In the genomic region with DNA sequence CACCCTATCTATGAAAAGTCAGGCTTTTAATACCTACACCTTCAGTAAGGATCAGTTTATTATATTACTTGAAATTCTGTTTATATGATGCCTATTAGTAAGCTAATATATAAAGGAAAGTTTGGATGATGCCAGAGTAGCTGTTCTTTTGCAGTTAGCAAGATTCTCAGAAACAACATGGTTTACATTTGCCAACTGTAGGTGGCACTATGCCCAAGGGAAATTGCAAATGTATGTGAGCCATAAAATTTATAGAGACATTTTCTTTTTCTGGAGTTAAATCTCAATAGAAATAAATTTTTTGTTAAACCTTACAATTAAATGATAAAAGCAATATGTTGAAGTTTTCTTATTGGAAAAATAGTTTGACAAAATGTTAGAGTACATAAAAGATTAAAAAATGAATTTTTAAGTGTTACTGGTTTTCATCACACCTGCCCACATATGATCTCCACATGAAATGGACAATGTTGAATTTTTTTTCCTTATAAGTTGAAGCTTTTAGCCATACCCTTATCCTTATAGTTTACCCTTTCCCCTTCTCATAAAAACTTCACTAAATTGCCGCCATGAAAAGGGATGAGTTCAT, we compare ENCODE assay signal across 8 cellular contexts. TPM values are rescaled to one million over a fixed set of nuclear protein-coding genes. Genes with fewer than 3 reads are reported as not detected.
A peak's percentile ranks its signal among the peaks of the same experiment; 100 is the strongest.
DNase-seq lines count a peak whose midpoint lies in the region; ATAC-seq and TF ChIP-seq lines count a peak whose summit lies in the region.

No MANE protein-coding gene starts in this region.

- H3K27ac ChIP-seq in GM23248, result no peak overlapping the region

- H3K9me3 ChIP-seq in GM23248 (ENCODE audit: low read depth), result no peaks in the 10 kb centered on the region

- no peak overlapping the region for H3K9ac ChIP-seq in GM23248

- DNase-seq in CD14-positive monocyte (ENCODE audit: low spot score) (no peak), GM23248 (peak; percentile 65), NCI-H345 treated with DMSO at 0.1 percent for 48 hours (lab: John Stamatoyannopoulos, UW; ENCODE audit: unreplicated experiment) (peak; percentile 33), glomerular visceral epithelial cell (ENCODE audit: extremely low spot score) (peak; percentile 55)
- DNase-seq in activated T-cell treated with anti-CD3 and anti-CD28 coated beads, Interleukin-2, amount 50 U/mL, for 4 hours, result peak; percentile 33
- peak; percentile 48 for DNase-seq in stimulated activated CD4-positive, alpha-beta T cell treated with anti-CD3 and anti-CD28 coated beads, Interleukin-15, amount 100 ng/mL, for 24 hours
- no peak for DNase-seq in activated T-helper 2 cell treated with anti-CD3 and anti-CD28 coated beads, Interferon-gamma antibody, Interleukin-2, Interleukin-4, amounts not matched to agents 10 μg/mL and 5 μg/mL and 100 μg/mL, durations not matched to agents 14 hours and 24 hours and 36 hours (ENCODE audit: low spot score)

- in situ Hi-C loops in GM23248 (cut with MboI), result loop anchor here (25.0 kb wide), 1 partner anchor 615 kb away; no protein-coding TSS in a partner anchor

- ATAC-seq in activated T-cell treated with anti-CD3 and anti-CD28 coated beads, Interleukin-2, amount 50 U/mL, for 4 hours, result no peak
- ATAC-seq in GM18519 (IDR thresholded peaks at IDR 0.05; ENCODE audit: low FRiP score, unreplicated experiment), result no peak

- 43 to 52% methylated on average over 1 of the region's 1 CpG for WGBS in GM23248 (ENCODE audit: low coverage in 1 of 2, low lambda C conversion rate in 2 of 2, missing lambda C conversion rate in 2 of 2), 2 experiments

- H3K9me2 ChIP-seq in GM23248 (ENCODE audit: insufficient read depth), result no peaks in the 10 kb centered on the region

- no peak overlapping the region for H3K4me3 ChIP-seq in GM23248

- no peaks in the 10 kb centered on the region for H4K20me1 ChIP-seq in GM23248 (ENCODE audit: insufficient read depth)

- H3K79me2 ChIP-seq in GM23248 (ENCODE audit: insufficient read depth), result no peaks in the 10 kb centered on the region

- peaks cover 0 to 4% (median 0%) of the 10 kb centered on the region in 3 donors for H3K27me3 Mint-ChIP-seq in CD14-positive monocyte (ENCODE audit: low read depth in 3 of 3)
- H3K27me3 Mint-ChIP-seq in activated T-cell treated with anti-CD3 and anti-CD28 coated beads, Interleukin-2, amount 50 U/mL, for 4 hours (ENCODE audit: low read depth), result no peaks in the 10 kb centered on the region
- peaks cover 16% of the 10 kb centered on the region for H3K27me3 Mint-ChIP-seq in activated T-helper 2 cell treated with anti-CD3 and anti-CD28 coated beads, Interferon-gamma antibody, Interleukin-2, Interleukin-4, amounts not matched to agents 10 μg/mL and 5 μg/mL and 100 μg/mL, durations not matched to agents 14 hours and 24 hours and 36 hours (ENCODE audit: low read depth)

- no peak overlapping the region for H3K4me3 Mint-ChIP-seq in CD14-positive monocyte
- H3K4me3 Mint-ChIP-seq in activated T-cell treated with anti-CD3 and anti-CD28 coated beads, Interleukin-2, amount 50 U/mL, for 4 hours, result no peak overlapping the region
- H3K4me3 Mint-ChIP-seq in activated T-helper 2 cell treated with anti-CD3 and anti-CD28 coated beads, Interferon-gamma antibody, Interleukin-2, Interleukin-4, amounts not matched to agents 10 μg/mL and 5 μg/mL and 100 μg/mL, durations not matched to agents 14 hours and 24 hours and 36 hours (ENCODE audit: low read depth), result no peak overlapping the region

- no peaks in the 10 kb centered on the region for H3K36me3 Mint-ChIP-seq in CD14-positive monocyte
- H3K36me3 Mint-ChIP-seq in activated T-cell treated with anti-CD3 and anti-CD28 coated beads, Interleukin-2, amount 50 U/mL, for 4 hours (ENCODE audit: insufficient read depth), result no peaks in the 10 kb centered on the region
- H3K36me3 Mint-ChIP-seq in activated T-helper 2 cell treated with anti-CD3 and anti-CD28 coated beads, Interferon-gamma antibody, Interleukin-2, Interleukin-4, amounts not matched to agents 10 μg/mL and 5 μg/mL and 100 μg/mL, durations not matched to agents 14 hours and 24 hours and 36 hours (ENCODE audit: low read depth), result no peaks in the 10 kb centered on the region

- H3K9me3 Mint-ChIP-seq in CD14-positive monocyte, result peaks cover 0 to 1% (median 0%) of the 10 kb centered on the region in 7 donors
- no peaks in the 10 kb centered on the region for H3K9me3 Mint-ChIP-seq in activated T-cell treated with anti-CD3 and anti-CD28 coated beads, Interleukin-2, amount 50 U/mL, for 4 hours
- no peaks in the 10 kb centered on the region for H3K9me3 Mint-ChIP-seq in activated T-helper 2 cell treated with anti-CD3 and anti-CD28 coated beads, Interferon-gamma antibody, Interleukin-2, Interleukin-4, amounts not matched to agents 10 μg/mL and 5 μg/mL and 100 μg/mL, durations not matched to agents 14 hours and 24 hours and 36 hours

- H3K4me1 Mint-ChIP-seq in CD14-positive monocyte, result no peaks in the 10 kb centered on the region
- H3K4me1 Mint-ChIP-seq in activated T-cell treated with anti-CD3 and anti-CD28 coated beads, Interleukin-2, amount 50 U/mL, for 4 hours (ENCODE audit: low read depth), result no peaks in the 10 kb centered on the region
- H3K4me1 Mint-ChIP-seq in activated T-helper 2 cell treated with anti-CD3 and anti-CD28 coated beads, Interferon-gamma antibody, Interleukin-2, Interleukin-4, amounts not matched to agents 10 μg/mL and 5 μg/mL and 100 μg/mL, durations not matched to agents 14 hours and 24 hours and 36 hours (ENCODE audit: low read depth), result no peaks in the 10 kb centered on the region

- H2AFZ ChIP-seq in GM23248, result no peak overlapping the region

- H3F3A ChIP-seq in GM23248 (ENCODE audit: insufficient read depth), result no peaks in the 10 kb centered on the region

- H3K27me3 ChIP-seq in GM23248 (replicated peaks; ENCODE audit: insufficient read depth), result no peaks in the 10 kb centered on the region

- H3K36me3 ChIP-seq in GM23248 (ENCODE audit: low read depth), result no peaks in the 10 kb centered on the region

- no peaks in the 10 kb centered on the region for H3K4me1 ChIP-seq in GM23248 (ENCODE audit: insufficient read depth)

- no peak overlapping the region for H3K4me2 ChIP-seq in GM23248 (ENCODE audit: unreplicated experiment)

- intact Hi-C loops in CD14-positive monocyte (cut with micrococcal nuclease), result loop anchor here in 1 of 2 donors (5.0 kb wide), 1 partner anchor 295 kb away; no protein-coding TSS in a partner anchor
- intact Hi-C loops in activated T-helper 2 cell treated with anti-CD3 and anti-CD28 coated beads, Interferon-gamma antibody, Interleukin-2, Interleukin-4, amounts not matched to agents 10 μg/mL and 5 μg/mL and 100 μg/mL, durations not matched to agents 14 hours and 24 hours and 36 hours (cut with micrococcal nuclease), result loop anchor here (1.0 to 10.0 kb wide), 3 partner anchors 53 to 626 kb away; partner anchors contain the start of gene BRDT

- no peak overlapping the region for H3K27ac Mint-ChIP-seq in CD14-positive monocyte
- no peak overlapping the region for H3K27ac Mint-ChIP-seq in activated T-helper 2 cell treated with anti-CD3 and anti-CD28 coated beads, Interferon-gamma antibody, Interleukin-2, Interleukin-4, amounts not matched to agents 10 μg/mL and 5 μg/mL and 100 μg/mL, durations not matched to agents 14 hours and 24 hours and 36 hours

- TF ChIP-seq CTCF in CD14-positive monocyte (IDR thresholded peaks at IDR 0.05), result peak; percentile 74

RNA-seq across cellular contexts. Expression of gene EPHX4, which starts 32.1 kb away (rescaled TPM):
- polyA plus RNA-seq in CD14-positive monocyte (not detected), GM23248 (2016; fragmentation: Nextera tagmentation; extraction: Ambion mirVana) (not detected in 2 replicates)
- not detected in 2 replicates for total RNA-seq in GM23248 (2014; rRNA removed; shearing (Covaris generic))
- total RNA-seq in activated T-cell treated with anti-CD3 and anti-CD28 coated beads, Interleukin-2, amount 50 U/mL, for 4 hours, result under 1 TPM; 0.25 to 0.50 (median 0.33) TPM
- total RNA-seq in activated T-helper 2 cell treated with anti-CD3 and anti-CD28 coated beads, Interferon-gamma antibody, Interleukin-2, Interleukin-4, amounts not matched to agents 10 μg/mL and 5 μg/mL and 100 μg/mL, durations not matched to agents 14 hours and 24 hours and 36 hours, result 2.3 TPM in 2 replicates

RNA-seq across cellular contexts. Expression of gene BRDT, which starts 48.5 kb away (rescaled TPM):
- not detected for polyA plus RNA-seq in CD14-positive monocyte
- total RNA-seq in GM23248 (2014; rRNA removed; shearing (Covaris generic)), result not detected in 2 replicates
- polyA plus RNA-seq in GM23248 (2016; fragmentation: Nextera tagmentation; extraction: Ambion mirVana), result not detected in 2 replicates
- not detected for total RNA-seq in activated T-cell treated with anti-CD3 and anti-CD28 coated beads, Interleukin-2, amount 50 U/mL, for 4 hours
- not detected in 2 replicates for total RNA-seq in activated T-helper 2 cell treated with anti-CD3 and anti-CD28 coated beads, Interferon-gamma antibody, Interleukin-2, Interleukin-4, amounts not matched to agents 10 μg/mL and 5 μg/mL and 100 μg/mL, durations not matched to agents 14 hours and 24 hours and 36 hours

Comparison
In these comparisons a context has a peak if more than half of its experiments do, and no peak if none do; other contexts are left out.
1. DNase-seq: peak in GM23248 (single experiment), NCI-H345 treated with DMSO at 0.1 percent for 48 hours (single experiment), activated T-cell treated with anti-CD3 and anti-CD28 coated beads, Interleukin-2, amount 50 U/mL, for 4 hours (single experiment), glomerular visceral epithelial cell (single experiment) and stimulated activated CD4-positive, alpha-beta T cell treated with anti-CD3 and anti-CD28 coated beads, Interleukin-15, amount 100 ng/mL, for 24 hours (single experiment); none in CD14-positive monocyte (single experiment) and activated T-helper 2 cell treated with anti-CD3 and anti-CD28 coated beads, Interferon-gamma antibody, Interleukin-2, Interleukin-4, amounts not matched to agents 10 μg/mL and 5 μg/mL and 100 μg/mL, durations not matched to agents 14 hours and 24 hours and 36 hours (single experiment).